8 cellular contexts compared by ENCODE assay signal in genomic region chr17:59783221-59784016, GRCh38.
DNase-seq lines count a peak whose midpoint lies in the region; ATAC-seq, FAIRE-seq and TF ChIP-seq lines count a peak whose summit lies in the region.

No MANE protein-coding gene starts in this region.

- POLR2A ChIA-PET in A549 (lab: Yijun Ruan, JAX): interaction anchor here (0.5 to 8.3 kb wide), 10 partner anchors 21 to 181 kb away, joined by 3 to 610 read pairs (median 4); partner anchors contain the start of gene RNFT1

- TF ChIP-seq CTCF in A549 (IDR thresholded peaks at IDR 0.05): no peak
- TF ChIP-seq CTCF in transverse colon (IDR thresholded peaks at IDR 0.05): no peak

- H3K4me3 ChIP-seq in A549 (no peak overlapping the region), transverse colon (no peak overlapping the region)

- in situ Hi-C loops in transverse colon (cut with MboI; ENCODE audit: low pct_ligation_motif_present in 1 of 4, low pct_unique_long_range_greater_than_20kb in 1 of 4, low sequenced_read_pairs in 3 of 4): no loop called here

- TF ChIP-seq POLR2A in A549 (IDR thresholded peaks at IDR 0.05; ENCODE audit: low read length): no peak
- no peak for TF ChIP-seq POLR2A in transverse colon (IDR thresholded peaks at IDR 0.05)

- CTCF ChIA-PET in A549 (lab: Yijun Ruan, JAX): interaction anchor here (0.6 to 2.7 kb wide), 13 partner anchors 11 to 85 kb away, joined by 3 to 18 read pairs (median 4); no protein-coding TSS in a partner anchor

- H3K9me3 ChIP-seq in A549 (no peaks in the 10 kb centered on the region), transverse colon (no peaks in the 10 kb centered on the region)

- H3K36me3 Mint-ChIP-seq in activated naive CD8-positive, alpha-beta T cell treated with anti-CD3 and anti-CD28 coated beads, Interleukin-2, amount 50 U/mL, for 24 hours (ENCODE audit: low read depth): peaks cover 41% of the 10 kb centered on the region

- H3K4me1 Mint-ChIP-seq in activated naive CD8-positive, alpha-beta T cell treated with anti-CD3 and anti-CD28 coated beads, Interleukin-2, amount 50 U/mL, for 24 hours: peaks cover 85% of the 10 kb centered on the region

- peak overlapping the region; percentile 75 for H3K4me3 Mint-ChIP-seq in activated naive CD8-positive, alpha-beta T cell treated with anti-CD3 and anti-CD28 coated beads, Interleukin-2, amount 50 U/mL, for 24 hours

- intact Hi-C loops in transverse colon (cut with DNase I; ENCODE audit: low total_unique reads): no loop called here

- no peaks in the 10 kb centered on the region for H3K27me3 ChIP-seq in transverse colon

- peak; percentile 53 to 75 for ATAC-seq in A549
- ATAC-seq in activated naive CD8-positive, alpha-beta T cell treated with anti-CD3 and anti-CD28 coated beads, Interleukin-2, amount 50 U/mL, for 24 hours: no peak

- TF ChIP-seq RAD21 in A549 (conservative IDR thresholded peaks at IDR 0.05 in 1 of 2, IDR thresholded peaks at IDR 0.05 in 1 of 2): no peak; a peak in 2 of 5 replicates

- 1% methylated on average over 5 of the region's 5 CpGs for WGBS in A549 (ENCODE audit: missing lambda C conversion rate)
- 43 to 51% methylated on average over 5 of the region's 5 CpGs for WGBS in transverse colon (ENCODE audit: low coverage in 1 of 2), 2 donors

- peak; percentile 34 to 72; a peak in 3 of 5 replicates for TF ChIP-seq EP300 in A549 (IDR thresholded peaks at IDR 0.05)
- TF ChIP-seq EP300 in transverse colon (IDR thresholded peaks at IDR 0.05; ENCODE audit: low read depth): no peak

- H3K27ac ChIP-seq in A549 (peak overlapping the region; percentile 93 to 98), transverse colon (peak overlapping the region; percentile 90 to 92 (median 91))

- peak overlapping the region; percentile 63 for H3K4me2 ChIP-seq in A549

- peak; percentile 58 to 90 for DNase-seq in A549 (ENCODE audit: low read depth in 1 of 2, low spot score in 1 of 2)
- DNase-seq in HS-27A (ENCODE audit: low read depth): peak; percentile 82
- DNase-seq in activated naive CD8-positive, alpha-beta T cell treated with anti-CD3 and anti-CD28 coated beads, Interleukin-2, amount 50 U/mL, for 24 hours: no peak
- peak; percentile 96 for DNase-seq in kidney glomerular epithelial cell (lab: John Stamatoyannopoulos, UW)
- DNase-seq in transverse colon: no peak
- no peak for DNase-seq in NCI-H82 treated with DMSO at 0.1 percent for 48 hours (lab: John Stamatoyannopoulos, UW; ENCODE audit: unreplicated experiment)
- no peak for DNase-seq in activated CD4-positive, alpha-beta T cell treated with anti-CD3 and anti-CD28 coated beads for 48 hours
- no peak for DNase-seq in amniotic stem cell (lab: John Stamatoyannopoulos, UW)

- H3K27ac Mint-ChIP-seq in activated naive CD8-positive, alpha-beta T cell treated with anti-CD3 and anti-CD28 coated beads, Interleukin-2, amount 50 U/mL, for 24 hours: peak overlapping the region; percentile 100

- H3K9me3 Mint-ChIP-seq in activated naive CD8-positive, alpha-beta T cell treated with anti-CD3 and anti-CD28 coated beads, Interleukin-2, amount 50 U/mL, for 24 hours: no peaks in the 10 kb centered on the region

- peaks cover 3% of the 10 kb centered on the region for H3K27me3 Mint-ChIP-seq in activated naive CD8-positive, alpha-beta T cell treated with anti-CD3 and anti-CD28 coated beads, Interleukin-2, amount 50 U/mL, for 24 hours

- FAIRE-seq in A549 (lab: Jason Lieb, UNC): peak; percentile 98

- H3K4me1 ChIP-seq in A549: peaks cover 89% of the 10 kb centered on the region
- H3K4me1 ChIP-seq in transverse colon: peaks cover 25 to 55% (median 43%) of the 10 kb centered on the region in 4 donors

- peaks cover 0 to 8% (median 0%) of the 10 kb centered on the region in 4 donors for H3K36me3 ChIP-seq in transverse colon

TF ChIP-seq in A549, 52 proteins besides CTCF, POLR2A, EP300 and RAD21 (continues in another document):
- TF ChIP-seq SREBF2 (IDR thresholded peaks at IDR 0.05) (no peak), JUN (IDR thresholded peaks at IDR 0.05) (peak; percentile 75 to 88), EHF (CRISPR knock-in tag; IDR thresholded peaks at IDR 0.05) (peak; percentile 95), RFX5 (IDR thresholded peaks at IDR 0.05) (no peak), GATA3 (IDR thresholded peaks at IDR 0.05; ENCODE audit: borderline replicate concordance) (peak; percentile 23; the same call in 1 of the 2 replicates), TP53 (CRISPR knock-in tag; IDR thresholded peaks at IDR 0.05) (no peak), HOXB5 (CRISPR knock-in tag; IDR thresholded peaks at IDR 0.05) (peak; percentile 42; the same call in 1 of the 2 replicates), HOXB13 (CRISPR knock-in tag; IDR thresholded peaks at IDR 0.05; ENCODE audit: low read depth) (no peak), CEBPB (IDR thresholded peaks at IDR 0.05) (peak in 1 of 2 experiments; percentile 2; a peak in 2 of 4 replicates), ESRRA (IDR thresholded peaks at IDR 0.05; ENCODE audit: borderline replicate concordance, low read length) (no peak), PHF8 (IDR thresholded peaks at IDR 0.05; ENCODE audit: borderline replicate concordance, low read depth) (no peak), JUNB (IDR thresholded peaks at IDR 0.05) (no peak; the same call in 1 of the 2 replicates), EHMT2 (IDR thresholded peaks at IDR 0.05; ENCODE audit: low read depth) (no peak), RARB (CRISPR knock-in tag; IDR thresholded peaks at IDR 0.05) (peak; percentile 50; the same call in 1 of the 2 replicates), ELK1 (IDR thresholded peaks at IDR 0.05; ENCODE audit: low read depth, low read length) (no peak), MAZ (IDR thresholded peaks at IDR 0.05; ENCODE audit: borderline replicate concordance, low read depth, low read length) (no peak), ZSCAN20 (CRISPR knock-in tag; IDR thresholded peaks at IDR 0.05) (peak; percentile 73), KDM1A (IDR thresholded peaks at IDR 0.05; ENCODE audit: low read depth) (no peak), NFE2L2 (conservative IDR thresholded peaks at IDR 0.05; ENCODE audit: low read length) (no peak)
- TF ChIP-seq, protein P1, sequence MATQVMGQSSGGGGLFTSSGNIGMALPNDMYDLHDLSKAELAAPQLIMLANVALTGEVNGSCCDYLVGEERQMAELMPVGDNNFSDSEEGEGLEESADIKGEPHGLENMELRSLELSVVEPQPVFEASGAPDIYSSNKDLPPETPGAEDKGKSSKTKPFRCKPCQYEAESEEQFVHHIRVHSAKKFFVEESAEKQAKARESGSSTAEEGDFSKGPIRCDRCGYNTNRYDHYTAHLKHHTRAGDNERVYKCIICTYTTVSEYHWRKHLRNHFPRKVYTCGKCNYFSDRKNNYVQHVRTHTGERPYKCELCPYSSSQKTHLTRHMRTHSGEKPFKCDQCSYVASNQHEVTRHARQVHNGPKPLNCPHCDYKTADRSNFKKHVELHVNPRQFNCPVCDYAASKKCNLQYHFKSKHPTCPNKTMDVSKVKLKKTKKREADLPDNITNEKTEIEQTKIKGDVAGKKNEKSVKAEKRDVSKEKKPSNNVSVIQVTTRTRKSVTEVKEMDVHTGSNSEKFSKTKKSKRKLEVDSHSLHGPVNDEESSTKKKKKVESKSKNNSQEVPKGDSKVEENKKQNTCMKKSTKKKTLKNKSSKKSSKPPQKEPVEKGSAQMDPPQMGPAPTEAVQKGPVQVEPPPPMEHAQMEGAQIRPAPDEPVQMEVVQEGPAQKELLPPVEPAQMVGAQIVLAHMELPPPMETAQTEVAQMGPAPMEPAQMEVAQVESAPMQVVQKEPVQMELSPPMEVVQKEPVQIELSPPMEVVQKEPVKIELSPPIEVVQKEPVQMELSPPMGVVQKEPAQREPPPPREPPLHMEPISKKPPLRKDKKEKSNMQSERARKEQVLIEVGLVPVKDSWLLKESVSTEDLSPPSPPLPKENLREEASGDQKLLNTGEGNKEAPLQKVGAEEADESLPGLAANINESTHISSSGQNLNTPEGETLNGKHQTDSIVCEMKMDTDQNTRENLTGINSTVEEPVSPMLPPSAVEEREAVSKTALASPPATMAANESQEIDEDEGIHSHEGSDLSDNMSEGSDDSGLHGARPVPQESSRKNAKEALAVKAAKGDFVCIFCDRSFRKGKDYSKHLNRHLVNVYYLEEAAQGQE (IDR thresholded peaks at IDR 0.05): no peak
- TF ChIP-seq, protein P2, sequence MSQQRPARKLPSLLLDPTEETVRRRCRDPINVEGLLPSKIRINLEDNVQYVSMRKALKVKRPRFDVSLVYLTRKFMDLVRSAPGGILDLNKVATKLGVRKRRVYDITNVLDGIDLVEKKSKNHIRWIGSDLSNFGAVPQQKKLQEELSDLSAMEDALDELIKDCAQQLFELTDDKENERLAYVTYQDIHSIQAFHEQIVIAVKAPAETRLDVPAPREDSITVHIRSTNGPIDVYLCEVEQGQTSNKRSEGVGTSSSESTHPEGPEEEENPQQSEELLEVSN (IDR thresholded peaks at IDR 0.05; ENCODE audit: borderline replicate concordance, low read depth): no peak
- TF ChIP-seq, protein P3, sequence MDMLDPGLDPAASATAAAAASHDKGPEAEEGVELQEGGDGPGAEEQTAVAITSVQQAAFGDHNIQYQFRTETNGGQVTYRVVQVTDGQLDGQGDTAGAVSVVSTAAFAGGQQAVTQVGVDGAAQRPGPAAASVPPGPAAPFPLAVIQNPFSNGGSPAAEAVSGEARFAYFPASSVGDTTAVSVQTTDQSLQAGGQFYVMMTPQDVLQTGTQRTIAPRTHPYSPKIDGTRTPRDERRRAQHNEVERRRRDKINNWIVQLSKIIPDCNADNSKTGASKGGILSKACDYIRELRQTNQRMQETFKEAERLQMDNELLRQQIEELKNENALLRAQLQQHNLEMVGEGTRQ (IDR thresholded peaks at IDR 0.05): no peak
- TF ChIP-seq, protein P4, sequence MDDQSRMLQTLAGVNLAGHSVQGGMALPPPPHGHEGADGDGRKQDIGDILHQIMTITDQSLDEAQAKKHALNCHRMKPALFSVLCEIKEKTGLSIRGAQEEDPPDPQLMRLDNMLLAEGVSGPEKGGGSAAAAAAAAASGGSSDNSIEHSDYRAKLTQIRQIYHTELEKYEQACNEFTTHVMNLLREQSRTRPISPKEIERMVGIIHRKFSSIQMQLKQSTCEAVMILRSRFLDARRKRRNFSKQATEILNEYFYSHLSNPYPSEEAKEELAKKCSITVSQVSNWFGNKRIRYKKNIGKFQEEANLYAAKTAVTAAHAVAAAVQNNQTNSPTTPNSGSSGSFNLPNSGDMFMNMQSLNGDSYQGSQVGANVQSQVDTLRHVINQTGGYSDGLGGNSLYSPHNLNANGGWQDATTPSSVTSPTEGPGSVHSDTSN (IDR thresholded peaks at IDR 0.05): no peak

Comparison
In these comparisons a context has a peak if more than half of its experiments do, and no peak if none do; other contexts are left out.
1. DNase-seq: peak in A549 (2 of 2), HS-27A (single experiment) and kidney glomerular epithelial cell (single experiment); none in activated naive CD8-positive, alpha-beta T cell treated with anti-CD3 and anti-CD28 coated beads, Interleukin-2, amount 50 U/mL, for 24 hours (single experiment), transverse colon (single experiment), NCI-H82 treated with DMSO at 0.1 percent for 48 hours (single experiment), activated CD4-positive, alpha-beta T cell treated with anti-CD3 and anti-CD28 coated beads for 48 hours (single experiment) and amniotic stem cell (single experiment).